ENCODE assay signal across 8 cellular contexts in genomic region chr1:50422946-50423669, GRCh38. TPM values are rescaled to one million over a fixed set of nuclear protein-coding genes. Genes with fewer than 3 reads are reported as not detected.
DNase-seq lines count a peak whose midpoint lies in the region; ATAC-seq and TF ChIP-seq lines count a peak whose summit lies in the region.

Gene DMRTA2, minus strand, starts transcription at chr1:50423443. Its CDS starts 1,907 bp downstream, at chr1:50421536.

- H3K4me2 ChIP-seq in trophoblast cell (ENCODE audit: low read length): peak within 1 kb of the TSS; percentile 71
- no peak within 1 kb of the TSS for H3K4me2 ChIP-seq in OCI-LY7 (ENCODE audit: low read length)

- H3K9ac ChIP-seq in trophoblast cell (ENCODE audit: low read length): no peak within 1 kb of the TSS

- H4K91ac ChIP-seq in trophoblast cell (ENCODE audit: low read depth, low read length): no peak within 1 kb of the TSS

- H3K4me3 ChIP-seq in trophoblast cell (ENCODE audit: low read depth, low read length) (no peak within 1 kb of the TSS), OCI-LY7 (ENCODE audit: low read depth, low read length, poor library complexity, severe bottlenecking) (no peak within 1 kb of the TSS)

- TF ChIP-seq CTCF in foreskin keratinocyte (conservative IDR thresholded peaks at IDR 0.05) (no peak), OCI-LY7 (conservative IDR thresholded peaks at IDR 0.05; ENCODE audit: low read length) (no peak)

- no peak within 1 kb of the TSS for H3K18ac ChIP-seq in trophoblast cell (ENCODE audit: low read length)

- no peak within 1 kb of the TSS for H4K8ac ChIP-seq in trophoblast cell (ENCODE audit: low read depth, low read length)

- POLR2A ChIA-PET in OCI-LY7 (lab: Charles Lee): interaction anchor here (0.6 kb wide), 1 partner anchor 173 kb away, joined by 3 read pairs; no protein-coding TSS in a partner anchor

- no CpG with 5 or more reads among the region's 61 CpGs for WGBS in trophoblast cell (ENCODE audit: extremely low coverage, insufficient coverage, insufficient read length)

- H3K79me2 ChIP-seq in trophoblast cell (ENCODE audit: control insufficient read depth, insufficient read depth, low read length, poor library complexity) (no peaks in the 10 kb centered on the region), OCI-LY7 (ENCODE audit: insufficient read depth, low read depth, low read length) (no peaks in the 10 kb centered on the region)

- H3K27ac ChIP-seq in foreskin keratinocyte (no peak within 1 kb of the TSS), trophoblast cell (ENCODE audit: low read depth, low read length) (no peak within 1 kb of the TSS), OCI-LY7 (ENCODE audit: low read depth, low read length, poor library complexity, severe bottlenecking) (no peak within 1 kb of the TSS)

- H3K27me3 ChIP-seq in foreskin keratinocyte (peaks cover 100% of the 10 kb centered on the region), trophoblast cell (ENCODE audit: insufficient read depth, low read length) (peaks cover 99% of the 10 kb centered on the region)

- no peak within 1 kb of the TSS for H4K12ac ChIP-seq in trophoblast cell (ENCODE audit: low read depth, low read length)

- peak; percentile 29 for ATAC-seq in HG02885 (IDR thresholded peaks at IDR 0.05; ENCODE audit: poor library complexity, unreplicated experiment)
- peak; percentile 1 for ATAC-seq in foreskin keratinocyte

- H3K79me1 ChIP-seq in trophoblast cell (ENCODE audit: low read length): no peaks in the 10 kb centered on the region

- DNase-seq in COLO668 (lab: John Stamatoyannopoulos, UW; ENCODE audit: unreplicated experiment) (peak; percentile 93), SK-N-DZ (ENCODE audit: low spot score) (peak; percentile 61), foreskin keratinocyte (no peak), trophoblast cell (peak in 1 of 2 donors; percentile 13), OCI-LY7 (ENCODE audit: low spot score) (no peak), mucosa of gallbladder (ENCODE audit: low spot score) (no peak), HCEC 1CT (no peak)

- no TSS peak for BruUV-seq in OCI-LY7 (replicated peaks; lab: Mats Ljungman, UMichigan)

- H2BK120ac ChIP-seq in trophoblast cell (ENCODE audit: insufficient read depth, low read length, poor library complexity): no peak within 1 kb of the TSS

- H3K36me3 ChIP-seq in trophoblast cell (ENCODE audit: control insufficient read depth in 1 of 2, insufficient read depth in 2 of 2, low read length in 2 of 2) (no peaks in the 10 kb centered on the region), OCI-LY7 (ENCODE audit: insufficient read depth, low read length) (no peaks in the 10 kb centered on the region)

- H3K23ac ChIP-seq in trophoblast cell (ENCODE audit: low read length): no peak within 1 kb of the TSS

- CTCF ChIA-PET in OCI-LY7 (lab: Charles Lee; ENCODE audit: unreplicated experiment): interaction anchor here (0.6 kb wide), 1 partner anchor 9 kb away, joined by 7 read pairs; no protein-coding TSS in a partner anchor

- no peak within 1 kb of the TSS for H2AK5ac ChIP-seq in trophoblast cell (ENCODE audit: low read length)

- no peaks in the 10 kb centered on the region for H3K9me2 ChIP-seq in OCI-LY7 (ENCODE audit: insufficient read depth, low read length)

- H3K4me1 ChIP-seq in foreskin keratinocyte (peaks cover 3% of the 10 kb centered on the region), trophoblast cell (ENCODE audit: control insufficient read depth in 1 of 2, insufficient read depth in 2 of 2, low read length in 2 of 2) (peaks cover 17 to 23% of the 10 kb centered on the region in 2 experiments), OCI-LY7 (ENCODE audit: insufficient read depth, low read length, poor library complexity, severe bottlenecking) (no peaks in the 10 kb centered on the region)

- intact Hi-C loops in OCI-LY7 (cut with micrococcal nuclease; ENCODE audit: unreplicated experiment): no loop called here

- H2AFZ ChIP-seq in trophoblast cell (ENCODE audit: insufficient read depth, low read length, poor library complexity): peak within 1 kb of the TSS; percentile 15
- no peak within 1 kb of the TSS for H2AFZ ChIP-seq in OCI-LY7 (ENCODE audit: low read length)

- H3K9me3 ChIP-seq in trophoblast cell (ENCODE audit: insufficient read depth, low read depth, low read length) (peaks cover 21% of the 10 kb centered on the region), OCI-LY7 (ENCODE audit: low read length) (no peaks in the 10 kb centered on the region)

- H4K20me1 ChIP-seq in OCI-LY7 (ENCODE audit: insufficient read depth, low read length): no peaks in the 10 kb centered on the region

- no peak within 1 kb of the TSS for H2BK12ac ChIP-seq in trophoblast cell (ENCODE audit: low read length)

- H3K14ac ChIP-seq in trophoblast cell (ENCODE audit: low read length): no peak within 1 kb of the TSS

- H2BK5ac ChIP-seq in trophoblast cell (ENCODE audit: low read depth, low read length, poor library complexity): no peak within 1 kb of the TSS

- no peak within 1 kb of the TSS for H3K4ac ChIP-seq in trophoblast cell (ENCODE audit: low read depth, low read length)

RNA-seq across cellular contexts. Expression of gene DMRTA2, which starts in this region (rescaled TPM):
- polyA plus RNA-seq in SK-N-DZ (2014; cell fraction: cytosol; rRNA removed): 0.17 and 1.3 TPM in 2 replicates
- 1.4 and 1.9 TPM in 2 replicates for polyA plus RNA-seq in SK-N-DZ (2014; cell fraction: nucleus; rRNA removed)
- not detected in 2 replicates for total RNA-seq in foreskin keratinocyte
- polyA plus RNA-seq in foreskin keratinocyte: not detected in 2 replicates
- polyA plus RNA-seq in trophoblast cell (2013): 0.03 and 0.06 TPM in 2 replicates
- not detected in 2 replicates for total RNA-seq in OCI-LY7 (2014; rRNA removed; shearing (Covaris generic))
- total RNA-seq in OCI-LY7 (2022): not detected in 2 replicates
- not detected for total RNA-seq in mucosa of gallbladder

Comparison
In these comparisons a context has a peak if more than half of its experiments do, and no peak if none do; other contexts are left out.
1. Peak in ATAC-seq in foreskin keratinocyte; RNA of the gene not detected or under 1 TPM.
2. DNase-seq: peak in COLO668 (single experiment) and SK-N-DZ (single experiment); none in foreskin keratinocyte (0 of 2), OCI-LY7 (single experiment), mucosa of gallbladder (single experiment) and HCEC 1CT (single experiment).